Comparison of ENCODE assay signal across 8 cellular contexts in genomic region chr21:43333301-43334062, GRCh38.
DNase-seq lines count a peak whose midpoint lies in the region; ATAC-seq and TF ChIP-seq lines count a peak whose summit lies in the region.

No MANE protein-coding gene starts in this region.

- peaks cover 17% of the 10 kb centered on the region for H3K4me1 ChIP-seq in HUES6 (ENCODE audit: control insufficient read depth, insufficient read depth, low read length)
- peaks cover 6 to 19% of the 10 kb centered on the region in 2 donors for H3K4me1 ChIP-seq in lung (ENCODE audit: control insufficient read depth in 2 of 2, insufficient read depth in 2 of 2, low read length in 2 of 2)

- ATAC-seq in lung (ENCODE audit: insufficient read depth, low FRiP score): peak; percentile 64
- no peak for ATAC-seq in GM18909 (IDR thresholded peaks at IDR 0.05; ENCODE audit: poor library complexity, unreplicated experiment)

- peak; percentile 65 for DNase-seq in 8988T
- DNase-seq in choroid plexus epithelial cell (ENCODE audit: low read depth): peak; percentile 89
- peak; percentile 74 for DNase-seq in lung (ENCODE audit: low spot score)
- DNase-seq in WERI-Rb-1: no peak
- no peak for DNase-seq in SK-N-DZ (ENCODE audit: low spot score)
- DNase-seq in GM20000 (ENCODE audit: low spot score): no peak

- H3K9ac ChIP-seq in HUES6 (ENCODE audit: low read length): peak overlapping the region; percentile 49

- no peaks in the 10 kb centered on the region for H3K36me3 ChIP-seq in HUES6 (ENCODE audit: control insufficient read depth, insufficient read depth, low read length)
- no peaks in the 10 kb centered on the region for H3K36me3 ChIP-seq in lung (ENCODE audit: control insufficient read depth in 2 of 2, insufficient read depth in 2 of 2, low read length in 2 of 2)
- H3K36me3 ChIP-seq in WERI-Rb-1: no peaks in the 10 kb centered on the region

- TF ChIP-seq CTCF in choroid plexus epithelial cell (conservative IDR thresholded peaks at IDR 0.05; ENCODE audit: low read depth, low read length): no peak
- no peak for TF ChIP-seq CTCF in lung (IDR thresholded peaks at IDR 0.05; ENCODE audit: control extremely low read depth, extremely low read depth)
- no peak for TF ChIP-seq CTCF in WERI-Rb-1 (IDR thresholded peaks at IDR 0.05; ENCODE audit: low read depth, low read length)
- TF ChIP-seq CTCF in GM20000 (IDR thresholded peaks at IDR 0.05; ENCODE audit: extremely low read depth, missing control alignments): no peak

- peak overlapping the region; percentile 27; the same call in 1 of the 2 replicates for H3K4me3 ChIP-seq in HUES6 (ENCODE audit: low read depth, low read length)
- H3K4me3 ChIP-seq in choroid plexus epithelial cell (ENCODE audit: low read depth, low read length): peak overlapping the region; percentile 16
- H3K4me3 ChIP-seq in lung: no peak overlapping the region
- no peak overlapping the region for H3K4me3 ChIP-seq in WERI-Rb-1 (ENCODE audit: low read depth, low read length)

- 0 out of 2 replicates have a peak, but pooled peaks cover 3% of the 10 kb centered on the region for H3K27me3 ChIP-seq in HUES6 (ENCODE audit: control insufficient read depth, insufficient read depth, low read length)
- no peaks in the 10 kb centered on the region for H3K27me3 ChIP-seq in lung (ENCODE audit: control insufficient read depth, insufficient read depth)
- H3K27me3 ChIP-seq in WERI-Rb-1 (ENCODE audit: insufficient read depth, low read depth, severe bottlenecking): no peaks in the 10 kb centered on the region

- H3K9me3 ChIP-seq in HUES6 (ENCODE audit: control insufficient read depth, insufficient read depth, low read depth, low read length) (peaks cover 7% of the 10 kb centered on the region; the same call in 1 of the 2 replicates), lung (ENCODE audit: control insufficient read depth in 2 of 2, insufficient read depth in 1 of 2, low read length in 1 of 2) (no peaks in the 10 kb centered on the region), WERI-Rb-1 (ENCODE audit: severe bottlenecking) (peaks cover 4% of the 10 kb centered on the region)

- WGBS in lung, 2 donors: 26 to 40% methylated on average over 35 of the region's 35 CpGs

- H3K27ac ChIP-seq in HUES6 (ENCODE audit: low read depth, low read length) (peak overlapping the region; percentile 36; the same call in 1 of the 2 replicates), lung (ENCODE audit: low read depth in 1 of 2, low read length in 1 of 2) (peak overlapping the region; percentile 5 to 55), WERI-Rb-1 (no peak overlapping the region)

Comparison
In these comparisons a context has a peak if more than half of its experiments do, and no peak if none do; other contexts are left out.
1. DNase-seq: peak in 8988T (single experiment), choroid plexus epithelial cell (single experiment) and lung (single experiment); none in WERI-Rb-1 (single experiment), SK-N-DZ (single experiment) and GM20000 (single experiment).
2. H3K4me3 ChIP-seq: peak in HUES6 (single experiment) and choroid plexus epithelial cell (single experiment); none in lung (single experiment) and WERI-Rb-1 (single experiment).